2 cellular contexts compared by ENCODE assay signal in the genomic region with DNA sequence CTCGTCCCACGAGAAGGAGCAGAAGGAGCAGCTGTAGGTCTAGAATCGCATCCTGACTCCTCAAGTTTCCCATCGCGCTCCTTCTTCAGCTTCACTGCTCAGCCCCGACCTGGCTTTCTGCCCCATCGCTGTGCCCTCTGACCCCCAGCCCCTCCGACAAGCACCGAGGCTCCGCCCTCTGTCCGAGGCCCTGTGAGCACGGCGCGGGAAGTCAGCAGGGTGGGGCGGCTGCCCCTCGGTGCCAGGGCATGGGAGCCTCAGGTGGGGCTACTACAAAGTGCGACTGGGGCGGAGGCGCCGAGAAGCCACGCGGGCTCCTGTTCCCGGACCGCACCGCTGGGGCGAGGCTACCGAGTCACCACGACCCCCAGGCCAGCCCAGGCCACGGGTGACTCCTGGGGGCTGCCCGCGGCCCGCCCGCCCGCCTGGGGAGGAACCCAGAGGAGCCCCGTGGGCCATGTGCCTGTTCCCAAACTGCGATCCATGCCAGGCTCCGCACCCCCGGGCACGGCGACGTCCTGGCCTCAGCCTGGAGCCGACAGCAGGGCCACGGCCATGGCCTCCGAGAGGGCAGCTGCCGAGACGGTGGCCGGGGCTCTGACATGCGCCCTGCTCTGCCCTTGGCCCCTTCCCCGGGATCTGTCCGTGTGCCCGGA.
TF ChIP-seq lines count a peak whose summit lies in the region.

No MANE protein-coding gene starts in this region.

TF ChIP-seq in A549, 52 proteins besides CTCF, POLR2A, EP300 and RAD21:
- TF ChIP-seq RNF2 (IDR thresholded peaks at IDR 0.05; ENCODE audit: borderline replicate concordance, low read depth) (no peak), HDAC2 (IDR thresholded peaks at IDR 0.05) (no peak), CHD4 (IDR thresholded peaks at IDR 0.05; ENCODE audit: borderline replicate concordance) (no peak)

TF ChIP-seq in HepG2, 621 proteins besides CTCF, POLR2A, EP300 and RAD21:
- TF ChIP-seq, protein P1, sequence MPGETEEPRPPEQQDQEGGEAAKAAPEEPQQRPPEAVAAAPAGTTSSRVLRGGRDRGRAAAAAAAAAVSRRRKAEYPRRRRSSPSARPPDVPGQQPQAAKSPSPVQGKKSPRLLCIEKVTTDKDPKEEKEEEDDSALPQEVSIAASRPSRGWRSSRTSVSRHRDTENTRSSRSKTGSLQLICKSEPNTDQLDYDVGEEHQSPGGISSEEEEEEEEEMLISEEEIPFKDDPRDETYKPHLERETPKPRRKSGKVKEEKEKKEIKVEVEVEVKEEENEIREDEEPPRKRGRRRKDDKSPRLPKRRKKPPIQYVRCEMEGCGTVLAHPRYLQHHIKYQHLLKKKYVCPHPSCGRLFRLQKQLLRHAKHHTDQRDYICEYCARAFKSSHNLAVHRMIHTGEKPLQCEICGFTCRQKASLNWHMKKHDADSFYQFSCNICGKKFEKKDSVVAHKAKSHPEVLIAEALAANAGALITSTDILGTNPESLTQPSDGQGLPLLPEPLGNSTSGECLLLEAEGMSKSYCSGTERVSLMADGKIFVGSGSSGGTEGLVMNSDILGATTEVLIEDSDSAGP (CRISPR knock-in tag; IDR thresholded peaks at IDR 0.05; ENCODE audit: borderline replicate concordance), result 0 out of 2 replicates have a peak, but pooled peaks have one; percentile 34
- TF ChIP-seq ZMYM4 (CRISPR knock-in tag; IDR thresholded peaks at IDR 0.05) (0 out of 2 replicates have a peak, but pooled peaks have one; percentile 3), ZFY (CRISPR knock-in tag; IDR thresholded peaks at IDR 0.05) (no peak), GLMP (CRISPR knock-in tag; IDR thresholded peaks at IDR 0.05; ENCODE audit: borderline replicate concordance) (no peak), HOXA5 (CRISPR knock-in tag; IDR thresholded peaks at IDR 0.05) (no peak), FIP1L1 (IDR thresholded peaks at IDR 0.05; ENCODE audit: borderline replicate concordance, insufficient read depth, low read depth, low read length) (no peak)
- TF ChIP-seq, protein P2, sequence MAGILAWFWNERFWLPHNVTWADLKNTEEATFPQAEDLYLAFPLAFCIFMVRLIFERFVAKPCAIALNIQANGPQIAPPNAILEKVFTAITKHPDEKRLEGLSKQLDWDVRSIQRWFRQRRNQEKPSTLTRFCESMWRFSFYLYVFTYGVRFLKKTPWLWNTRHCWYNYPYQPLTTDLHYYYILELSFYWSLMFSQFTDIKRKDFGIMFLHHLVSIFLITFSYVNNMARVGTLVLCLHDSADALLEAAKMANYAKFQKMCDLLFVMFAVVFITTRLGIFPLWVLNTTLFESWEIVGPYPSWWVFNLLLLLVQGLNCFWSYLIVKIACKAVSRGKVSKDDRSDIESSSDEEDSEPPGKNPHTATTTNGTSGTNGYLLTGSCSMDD (CRISPR knock-in tag; IDR thresholded peaks at IDR 0.05), result no peak
